In the genomic region with DNA sequence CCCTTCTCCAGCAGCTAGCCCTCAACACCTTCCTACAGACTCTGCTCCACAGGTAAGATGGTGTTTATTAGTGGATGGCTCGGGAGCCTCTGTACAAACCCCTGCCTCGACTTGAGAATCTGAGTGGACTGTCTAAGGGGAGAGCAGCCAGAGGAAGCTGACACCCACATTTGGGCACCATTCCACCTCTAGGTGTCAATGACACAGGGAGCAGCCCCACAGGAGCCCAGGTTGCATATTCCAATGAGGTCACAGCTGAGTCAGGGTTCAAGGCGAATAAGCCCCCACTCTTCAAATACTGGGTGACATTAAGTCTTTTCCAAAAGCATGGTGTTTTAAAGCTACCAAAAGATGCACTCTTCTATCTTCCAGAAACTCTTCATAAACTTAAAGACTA, we compare ENCODE assay signal across 23 cellular contexts. TPM values are rescaled to one million over a fixed set of nuclear protein-coding genes. Genes with fewer than 3 reads are reported as not detected.
DNase-seq lines count a peak whose midpoint lies in the region; ATAC-seq, FAIRE-seq and TF ChIP-seq lines count a peak whose summit lies in the region.
"Had no signal": no experiment of that assay in that cellular context is flagged by ENCODE, and none has a peak within 500 bp of the region (broad histone marks: within the 10 kb centered on the region; RNA-seq: fewer than 3 reads in every experiment).

No MANE protein-coding gene starts in this region.

- TF ChIP-seq RAD21 in H1 (IDR thresholded peaks at IDR 0.05 in 1 of 2, conservative IDR thresholded peaks at IDR 0.05 in 1 of 2; ENCODE audit: low read depth in 2 of 2, low read length in 2 of 2): no peak

- TF ChIP-seq POLR2A in adrenal gland (IDR thresholded peaks at IDR 0.05) (no peak), H1 (IDR thresholded peaks at IDR 0.05; ENCODE audit: control extremely low read depth in 1 of 2, low read depth in 2 of 2, low read length in 2 of 2) (no peak), testis (IDR thresholded peaks at IDR 0.05) (no peak)

- peaks cover 7% of the 10 kb centered on the region for H3K79me1 ChIP-seq in H1 (ENCODE audit: low read depth, low read length)

- no peak overlapping the region for H3K9ac ChIP-seq in H1 (replicated peaks in 1 of 4; ENCODE audit: extremely low read depth in 1 of 4, low read depth in 3 of 4, low read length in 3 of 4)
- H3K9ac ChIP-seq: GM23248, KMS-11 had no signal

- peaks cover 45% of the 10 kb centered on the region for H3K4me1 Mint-ChIP-seq in nephron progenitor cell

- peaks cover 5% of the 10 kb centered on the region for H3K9me3 Mint-ChIP-seq in nephron progenitor cell
- H3K9me3 Mint-ChIP-seq: CD4-positive, alpha-beta T cell had no signal

- no peak overlapping the region for H3K56ac ChIP-seq in H1 (replicated peaks; ENCODE audit: insufficient read length, low read depth, low read length)

- no peak overlapping the region for H3K23ac ChIP-seq in H1 (ENCODE audit: insufficient read length)

- DNase-seq in adrenal gland (peak in 4 of 7 donors; percentile 23 to 54 (median 34)), H1 (ENCODE audit: low read depth in 1 of 2, low spot score in 2 of 2) (no peak), nephron progenitor cell (no peak), upper lobe of right lung (no peak), testis (no peak), SK-N-DZ (ENCODE audit: low spot score) (no peak)
- DNase-seq: CD4-positive, alpha-beta T cell; COR-L47; DMS 273 treated with DMSO at 0.1 percent for 48 hours; DND-41; GM23248; NCI-H1092 treated with DMSO at 0.1 percent for 48 hours; NCI-H1436 treated with DMSO at 0.1 percent for 48 hours; NCI-H2029; NCI-H226; NCI-H510A treated with DMSO at 0.1 percent for 48 hours; NCI-H748 treated with DMSO at 0.1 percent for 48 hours; PC-9; SJCRH30 had no signal

- H2AK5ac ChIP-seq in H1 (ENCODE audit: low read depth, low read length): no peak overlapping the region

- H3K27ac Mint-ChIP-seq in nephron progenitor cell: peak overlapping the region; percentile 77
- H3K27ac Mint-ChIP-seq: CD4-positive, alpha-beta T cell had no signal

- H4K8ac ChIP-seq in H1 (ENCODE audit: extremely low read depth, insufficient read depth, low read length): no peak overlapping the region

- no peak overlapping the region for H3K4me3 ChIP-seq in adrenal gland
- no peak overlapping the region for H3K4me3 ChIP-seq in H1 (ENCODE audit: extremely low read depth in 1 of 4, insufficient read depth in 2 of 4, low read depth in 3 of 4, low read length in 4 of 4)
- no peak overlapping the region for H3K4me3 ChIP-seq in upper lobe of right lung
- H3K4me3 ChIP-seq in testis: no peak overlapping the region
- H3K4me3 ChIP-seq: GM12878, GM23248, HAP-1, PC-9, SJCRH30 had no signal

- H2BK15ac ChIP-seq in H1 (ENCODE audit: low read length): no peak overlapping the region

- H4K20me1 ChIP-seq in H1 (replicated peaks in 1 of 2; ENCODE audit: control insufficient read depth in 1 of 2, insufficient read depth in 2 of 2, low read length in 2 of 2): peaks cover 0 to 4% of the 10 kb centered on the region in 2 experiments

- intact Hi-C loops in adrenal gland (cut with DNase I) (no loop called here), upper lobe of right lung (cut with DNase I) (no loop called here), testis (cut with DNase I; ENCODE audit: low total_unique reads) (no loop called here)

- no peak overlapping the region for H2AFZ ChIP-seq in H1 (ENCODE audit: low read length)
- H2AFZ ChIP-seq: GM23248, PC-9 had no signal

- no peaks in the 10 kb centered on the region for H3K27me3 Mint-ChIP-seq in nephron progenitor cell (ENCODE audit: low read depth, poor library complexity)
- H3K27me3 Mint-ChIP-seq: CD4-positive, alpha-beta T cell had no signal

- ATAC-seq in upper lobe of right lung (no peak), GM21447 (IDR thresholded peaks at IDR 0.05; ENCODE audit: unreplicated experiment) (no peak)
- ATAC-seq: GM12878 had no signal

- H3K79me2 ChIP-seq in H1 (ENCODE audit: control insufficient read depth in 1 of 2, insufficient read depth in 2 of 2, low read length in 2 of 2): no peaks in the 10 kb centered on the region; a peak in 1 of 4 replicates

- H3K4me3 Mint-ChIP-seq in nephron progenitor cell: no peak overlapping the region
- H3K4me3 Mint-ChIP-seq: CD4-positive, alpha-beta T cell had no signal

- no peak overlapping the region for H2BK20ac ChIP-seq in H1 (ENCODE audit: low read length)

- H3K9me3 ChIP-seq in adrenal gland (replicated peaks in 1 of 3) (no peaks in the 10 kb centered on the region), H1 (ENCODE audit: insufficient read depth in 2 of 2, low read depth in 1 of 2, low read length in 1 of 2) (no peaks in the 10 kb centered on the region), upper lobe of right lung (no peaks in the 10 kb centered on the region), testis (no peaks in the 10 kb centered on the region)
- H3K9me3 ChIP-seq: HAP-1, SJCRH30 had no signal

- H2BK12ac ChIP-seq in H1 (ENCODE audit: low read depth, low read length): no peak overlapping the region

- H3K36me3 ChIP-seq in adrenal gland (replicated peaks in 1 of 2) (peaks cover 0 to 7% of the 10 kb centered on the region in 2 donors), H1 (ENCODE audit: control insufficient read depth in 2 of 4, insufficient read depth in 4 of 4, low read length in 3 of 4) (no peaks in the 10 kb centered on the region), upper lobe of right lung (peaks cover 16% of the 10 kb centered on the region), testis (ENCODE audit: low read depth, missing control alignments) (no peaks in the 10 kb centered on the region)
- H3K36me3 ChIP-seq: SJCRH30 had no signal

- no peak overlapping the region for H3K18ac ChIP-seq in H1 (ENCODE audit: extremely low read depth, low read length)

- H3K14ac ChIP-seq in H1 (ENCODE audit: insufficient read length): no peak overlapping the region

- 0 out of 2 replicates have a peak overlapping the region, but pooled peaks have one; percentile 60 for H2BK5ac ChIP-seq in H1 (ENCODE audit: low read depth, low read length)

- FAIRE-seq in H1 (lab: Jason Lieb, UNC): no peak
- FAIRE-seq: GM12878 had no signal

- peaks cover 33 to 39% of the 10 kb centered on the region in 2 donors for H3K4me1 ChIP-seq in adrenal gland (replicated peaks in 1 of 2)
- no peaks in the 10 kb centered on the region for H3K4me1 ChIP-seq in H1 (replicated peaks in 1 of 4; ENCODE audit: control insufficient read depth in 3 of 4, insufficient read depth in 4 of 4, low read length in 3 of 4)
- peaks cover 23% of the 10 kb centered on the region for H3K4me1 ChIP-seq in upper lobe of right lung
- H3K4me1 ChIP-seq in testis: peaks cover 22% of the 10 kb centered on the region
- H3K4me1 ChIP-seq: HAP-1, SJCRH30 had no signal

- TF ChIP-seq CTCF in adrenal gland (IDR thresholded peaks at IDR 0.05) (no peak), H1 (IDR thresholded peaks at IDR 0.05; ENCODE audit: control extremely low read depth in 1 of 3, insufficient read depth in 1 of 3, low read depth in 1 of 3, low read length in 3 of 3) (no peak), nephron progenitor cell (IDR thresholded peaks at IDR 0.05) (no peak), upper lobe of right lung (IDR thresholded peaks at IDR 0.05) (no peak), testis (IDR thresholded peaks at IDR 0.05) (no peak)

- H2BK120ac ChIP-seq in H1 (replicated peaks; ENCODE audit: low read depth, low read length): no peak overlapping the region

- TF ChIP-seq EP300 in H1 (IDR thresholded peaks at IDR 0.05; ENCODE audit: borderline replicate concordance in 1 of 2, low read depth in 2 of 2, low read length in 2 of 2): no peak

- peaks cover 51% of the 10 kb centered on the region for H3K36me3 Mint-ChIP-seq in nephron progenitor cell (ENCODE audit: low read depth)

- H3K4me2 ChIP-seq in H1 (ENCODE audit: insufficient read depth in 1 of 2, low read depth in 2 of 2, low read length in 2 of 2): no peak overlapping the region
- H3K4me2 ChIP-seq: KMS-11, PC-9 had no signal

- H4K5ac ChIP-seq in H1 (ENCODE audit: insufficient read length, low read depth, low read length): no peak overlapping the region

- 56 to 73% (median 72%) methylated on average over 1 to 3 of the region's 3 CpGs for WGBS in adrenal gland, 4 donors
- WGBS in H1 (ENCODE audit: extremely low coverage in 1 of 2, insufficient coverage in 1 of 2, insufficient read length in 1 of 2, insufficient replicate concordance in 2 of 2, low coverage in 1 of 2, low lambda C conversion rate in 2 of 2, missing lambda C conversion rate in 1 of 2), 2 experiments: 92% methylated on average over 3 of the region's 3 CpGs; no CpG with 5 or more reads in 1 of the 2 experiments
- WGBS in testis, 2 donors: 82 to 88% methylated on average over 3 of the region's 3 CpGs

- H3K27me3 ChIP-seq in adrenal gland (no peaks in the 10 kb centered on the region), H1 (replicated peaks in 1 of 4; ENCODE audit: control insufficient read depth in 3 of 4, extremely low read depth in 1 of 4, insufficient read depth in 3 of 4, low read length in 3 of 4) (no peaks in the 10 kb centered on the region), upper lobe of right lung (no peaks in the 10 kb centered on the region), testis (no peaks in the 10 kb centered on the region)
- H3K27me3 ChIP-seq: SJCRH30 had no signal

- CTCF ChIA-PET in H1 (lab: Charles Lee; ENCODE audit: partially characterized antibody): interaction anchor here (0.8 kb wide), 1 partner anchor 42 kb away, joined by 4 read pairs; no protein-coding TSS in a partner anchor

- H3K27ac ChIP-seq in adrenal gland: peak overlapping the region; percentile 17 to 84 (median 84)
- H3K27ac ChIP-seq in H1 (ENCODE audit: low read depth, low read length): no peak overlapping the region
- H3K27ac ChIP-seq in upper lobe of right lung: peak overlapping the region; percentile 24
- H3K27ac ChIP-seq in testis: no peak overlapping the region
- H3K27ac ChIP-seq: GM23248, KMS-11, PC-9, SJCRH30 had no signal

- H3K23me2 ChIP-seq in H1 (ENCODE audit: low read depth, low read length): no peaks in the 10 kb centered on the region

- no peak overlapping the region for H3K4ac ChIP-seq in H1 (replicated peaks; ENCODE audit: insufficient read length, low read depth, low read length)

- no peak overlapping the region for H4K91ac ChIP-seq in H1 (replicated peaks; ENCODE audit: insufficient read length, low read length)

- POLR2A ChIA-PET in H1 (lab: Charles Lee; ENCODE audit: partially characterized antibody): no interaction called here

RNA-seq across cellular contexts. Expression of gene RANBP10, which starts 31.9 kb away (rescaled TPM):
- total RNA-seq in adrenal gland (10 to 100 TPM in 7 of 8 donors, 1 to 10 TPM in 1; 9.7 to 74.1 (median 28.4) TPM), upper lobe of right lung (19.2 TPM), testis (10 to 100 TPM; 23.0 to 25.2 TPM)
- polyA plus RNA-seq in adrenal gland (10 to 100 TPM; 19.1 to 45.8 (median 20.1) TPM), H1 (2011; rRNA removed) (14.2 and 16.3 TPM in 2 replicates), testis (ENCODE audit: insufficient read depth, low read depth, low replicate concordance) (23.5 TPM)
- total RNA-seq in H1 (2021; fragmentation: NEBNext Ultra II Directional; extraction: Animal tissue kit (Norgen Biotek cat#: 25700)): 13.8 and 16.8 TPM in 2 replicates
- 9.9 TPM for polyA plus RNA-seq in H1 (2011; cell fraction: cytosol; rRNA removed)
- polyA plus RNA-seq in H1 (2011; cell fraction: nucleus; rRNA removed): 20.6 TPM
- 10.6 to 12.7 TPM (median 11.3 TPM) in 4 replicates for polyA plus RNA-seq in H1 (2012, experiment 1 of 2)
- 7.9 TPM for polyA plus RNA-seq in H1 (2012, experiment 2 of 2)
- 7.7 TPM for polyA plus RNA-seq in H1 (2013, experiment 1 of 2)
- polyA plus RNA-seq in H1 (2013, experiment 2 of 2): 7.7 TPM
- polyA minus RNA-seq in H1 (2011; rRNA and poly(A)+ RNA removed): 26.2 and 32.5 TPM in 2 replicates
- polyA minus RNA-seq in H1 (2011; cell fraction: cytosol; rRNA and poly(A)+ RNA removed): 7.8 TPM
- polyA minus RNA-seq in H1 (2011; cell fraction: nucleus; rRNA and poly(A)+ RNA removed): 10.3 TPM
- polyA plus RNA-seq in SK-N-DZ (2014; cell fraction: cytosol; rRNA removed): 6.6 and 7.0 TPM in 2 replicates
- polyA plus RNA-seq in SK-N-DZ (2014; cell fraction: nucleus; rRNA removed): 13.8 and 17.4 TPM in 2 replicates

RNA-seq across cellular contexts. Expression of gene TSNAXIP1, which starts 32.2 kb away (rescaled TPM):
- total RNA-seq in adrenal gland (1 to 10 TPM in 7 of 8 donors, under 1 TPM in 1; 0.72 to 3.6 (median 2.1) TPM), upper lobe of right lung (0.55 TPM), testis (10 to 100 TPM; 31.3 to 40.4 TPM)
- polyA plus RNA-seq in adrenal gland (10 to 100 TPM in 2 of 3 donors, 1 to 10 TPM in 1; 2.2 to 18.7 (median 15.7) TPM), H1 (2011; rRNA removed) (0.39 and 0.94 TPM in 2 replicates), testis (ENCODE audit: insufficient read depth, low read depth, low replicate concordance) (93.7 TPM)
- 0.37 and 1.3 TPM in 2 replicates for total RNA-seq in H1 (2021; fragmentation: NEBNext Ultra II Directional; extraction: Animal tissue kit (Norgen Biotek cat#: 25700))
- 1.2 TPM for polyA plus RNA-seq in H1 (2011; cell fraction: cytosol; rRNA removed)
- 5.5 TPM for polyA plus RNA-seq in H1 (2011; cell fraction: nucleus; rRNA removed)
- polyA plus RNA-seq in H1 (2012, experiment 1 of 2): 1.2 to 1.6 TPM (median 1.3 TPM) in 4 replicates
- polyA plus RNA-seq in H1 (2012, experiment 2 of 2): 0.37 TPM
- 0.97 TPM for polyA plus RNA-seq in H1 (2013, experiment 1 of 2)
- 0.74 TPM for polyA plus RNA-seq in H1 (2013, experiment 2 of 2)
- 0.41 TPM in 2 replicates for polyA minus RNA-seq in H1 (2011; rRNA and poly(A)+ RNA removed)
- not detected for polyA minus RNA-seq in H1 (2011; cell fraction: cytosol; rRNA and poly(A)+ RNA removed)
- 1.2 TPM for polyA minus RNA-seq in H1 (2011; cell fraction: nucleus; rRNA and poly(A)+ RNA removed)
- 0.27 and 0.70 TPM in 2 replicates for polyA plus RNA-seq in SK-N-DZ (2014; cell fraction: cytosol; rRNA removed)
- polyA plus RNA-seq in SK-N-DZ (2014; cell fraction: nucleus; rRNA removed): 13.3 and 17.3 TPM in 2 replicates

RNA-seq across cellular contexts. Expression of gene GFOD2, which starts 55.3 kb away (rescaled TPM):
- total RNA-seq in adrenal gland (10 to 100 TPM; 14.2 to 43.5 (median 18.8) TPM), upper lobe of right lung (18.2 TPM), testis (10 to 100 TPM; 18.0 to 20.4 TPM)
- polyA plus RNA-seq in adrenal gland (10 to 100 TPM; 16.0 to 16.7 (median 16.7) TPM), H1 (2011; rRNA removed) (21.4 and 24.5 TPM in 2 replicates), testis (ENCODE audit: insufficient read depth, low read depth, low replicate concordance) (23.0 TPM)
- 33.2 and 35.4 TPM in 2 replicates for total RNA-seq in H1 (2021; fragmentation: NEBNext Ultra II Directional; extraction: Animal tissue kit (Norgen Biotek cat#: 25700))
- polyA plus RNA-seq in H1 (2011; cell fraction: cytosol; rRNA removed): 24.8 TPM
- 23.9 TPM for polyA plus RNA-seq in H1 (2011; cell fraction: nucleus; rRNA removed)
- 24.6 to 30.0 TPM (median 28.6 TPM) in 4 replicates for polyA plus RNA-seq in H1 (2012, experiment 1 of 2)
- 19.7 TPM for polyA plus RNA-seq in H1 (2012, experiment 2 of 2)
- polyA plus RNA-seq in H1 (2013, experiment 1 of 2): 18.1 TPM
- 17.9 TPM for polyA plus RNA-seq in H1 (2013, experiment 2 of 2)
- 24.8 and 31.2 TPM in 2 replicates for polyA minus RNA-seq in H1 (2011; rRNA and poly(A)+ RNA removed)
- polyA minus RNA-seq in H1 (2011; cell fraction: cytosol; rRNA and poly(A)+ RNA removed): 20.7 TPM
- 16.6 TPM for polyA minus RNA-seq in H1 (2011; cell fraction: nucleus; rRNA and poly(A)+ RNA removed)
- polyA plus RNA-seq in SK-N-DZ (2014; cell fraction: cytosol; rRNA removed): 45.0 and 49.9 TPM in 2 replicates
- 22.2 and 26.0 TPM in 2 replicates for polyA plus RNA-seq in SK-N-DZ (2014; cell fraction: nucleus; rRNA removed)

Comparison
In these comparisons a context has a peak if more than half of its experiments do, and no peak if none do; other contexts are left out.
1. DNase-seq: peak in adrenal gland (4 of 7); none in H1 (0 of 2), nephron progenitor cell (single experiment), upper lobe of right lung (single experiment), testis (single experiment) and SK-N-DZ (single experiment).
2. H3K27ac ChIP-seq: peak in adrenal gland (5 of 5) and upper lobe of right lung (single experiment); none in H1 (single experiment) and testis (0 of 2).
3. RNA of gene TSNAXIP1, which starts 32.2 kb away (total RNA-seq): 31.3 to 40.4 TPM in testis; 0.72 to 3.6 TPM in adrenal gland, 0.55 TPM in upper lobe of right lung (single experiment) and 0.37 to 1.3 TPM in H1; every median in the first group is over 4 times any median in the second.